25 cellular contexts compared by ENCODE assay signal in the genomic region with DNA sequence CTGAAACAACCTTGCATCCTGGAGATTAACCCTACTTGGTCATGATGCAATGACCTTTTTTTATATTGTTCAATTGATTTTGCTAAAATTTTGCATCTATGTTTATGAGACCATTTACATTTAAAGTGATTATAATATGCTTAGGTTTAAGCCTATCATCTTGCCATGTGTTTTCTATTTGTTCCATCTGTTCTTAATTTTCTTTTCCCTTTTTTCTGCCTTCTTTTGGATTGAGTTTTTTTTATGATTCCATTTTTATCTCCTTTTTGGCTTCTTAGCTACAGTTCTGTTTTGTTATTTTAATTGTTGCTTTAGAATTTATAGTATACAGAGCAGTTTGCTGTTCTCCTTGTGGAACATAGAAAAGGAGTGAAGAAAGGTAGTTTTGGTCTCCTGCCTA.
A peak's percentile ranks its signal among the peaks of the same experiment; 100 is the strongest.
DNase-seq lines count a peak whose midpoint lies in the region; ATAC-seq, FAIRE-seq and TF ChIP-seq lines count a peak whose summit lies in the region.
"Had no signal": no experiment of that assay in that cellular context is flagged by ENCODE, and none has a peak within 500 bp of the region (broad histone marks: within the 10 kb centered on the region; RNA-seq: fewer than 3 reads in every experiment).

No MANE protein-coding gene starts in this region.

- H2AFZ ChIP-seq in SK-N-SH (ENCODE audit: low read depth) (no peak overlapping the region), hepatocyte (no peak overlapping the region)

- H3K79me2 ChIP-seq in SK-N-SH (ENCODE audit: insufficient read depth), result no peaks in the 10 kb centered on the region
- no peaks in the 10 kb centered on the region for H3K79me2 ChIP-seq in hepatocyte

- H3K4me1 ChIP-seq in SK-N-SH (ENCODE audit: control insufficient read depth in 1 of 2, insufficient read depth in 2 of 2, low read depth in 1 of 2, low read length in 1 of 2) (peaks cover 0 to 21% of the 10 kb centered on the region in 2 experiments; a peak in 2 of 4 replicates), hepatocyte (ENCODE audit: insufficient read depth) (peaks cover 18% of the 10 kb centered on the region), stomach (no peaks in the 10 kb centered on the region), upper lobe of right lung (peaks cover 4% of the 10 kb centered on the region)
- H3K4me1 ChIP-seq: A549 had no signal

- H3K27ac ChIP-seq in SK-N-SH (ENCODE audit: low read depth in 2 of 2, low read length in 1 of 2) (peak overlapping the region in 1 of 2 experiments; percentile 86; a peak in 2 of 4 replicates), hepatocyte (peak overlapping the region; percentile 51), stomach (no peak overlapping the region), upper lobe of right lung (no peak overlapping the region)
- H3K27ac ChIP-seq: A549 had no signal

- TF ChIP-seq CTCF in SK-N-SH (IDR thresholded peaks at IDR 0.05), result no peak
- no peak for TF ChIP-seq CTCF in hepatocyte (IDR thresholded peaks at IDR 0.05; ENCODE audit: poor library complexity)
- no peak for TF ChIP-seq CTCF in stomach (IDR thresholded peaks at IDR 0.05)
- TF ChIP-seq CTCF in upper lobe of right lung (IDR thresholded peaks at IDR 0.05), result no peak
- TF ChIP-seq CTCF in D721Med (IDR thresholded peaks at IDR 0.05; ENCODE audit: insufficient read depth, missing control alignments), result no peak

- TF ChIP-seq EP300 in SK-N-SH (IDR thresholded peaks at IDR 0.05; ENCODE audit: borderline replicate concordance in 1 of 2, low read depth in 1 of 2, low read length in 1 of 2) (no peak), stomach (IDR thresholded peaks at IDR 0.05) (no peak)

- intact Hi-C loops in stomach (cut with DNase I; ENCODE audit: low total_unique reads), result no loop called here
- intact Hi-C loops in upper lobe of right lung (cut with DNase I), result no loop called here

- TF ChIP-seq RAD21 in SK-N-SH (IDR thresholded peaks at IDR 0.05; ENCODE audit: low read length), result no peak

- H4K20me1 ChIP-seq in SK-N-SH (ENCODE audit: insufficient read depth) (no peaks in the 10 kb centered on the region), hepatocyte (ENCODE audit: insufficient read depth, poor library complexity, severe bottlenecking) (no peaks in the 10 kb centered on the region)

- FAIRE-seq in endometrium (lab: Jason Lieb, UNC) (peak; percentile 98), D721Med (lab: Jason Lieb, UNC) (no peak)
- FAIRE-seq: A549, GM12892, GM19239, H1 had no signal

- POLR2A ChIA-PET in SK-N-SH (lab: Yijun Ruan, JAX), result no interaction called here

- no peak for ATAC-seq in upper lobe of right lung
- ATAC-seq: A549 had no signal

- H3K36me3 ChIP-seq in SK-N-SH (replicated peaks in 1 of 2; ENCODE audit: control insufficient read depth in 1 of 2, insufficient read depth in 2 of 2, low read length in 1 of 2), result no peaks in the 10 kb centered on the region
- no peaks in the 10 kb centered on the region for H3K36me3 ChIP-seq in hepatocyte (replicated peaks; ENCODE audit: insufficient read depth, low read depth)
- no peaks in the 10 kb centered on the region for H3K36me3 ChIP-seq in stomach
- H3K36me3 ChIP-seq in upper lobe of right lung, result no peaks in the 10 kb centered on the region

- H3K4me2 ChIP-seq in SK-N-SH, result no peak overlapping the region
- no peak overlapping the region for H3K4me2 ChIP-seq in hepatocyte
- H3K4me2 ChIP-seq: A549 had no signal

- H3K9me3 ChIP-seq in SK-N-SH (peaks cover 4% of the 10 kb centered on the region; the same call in 1 of the 2 replicates), hepatocyte (ENCODE audit: low read depth) (peaks cover 3% of the 10 kb centered on the region), stomach (peaks cover 0 to 5% (median 0%) of the 10 kb centered on the region in 4 donors), upper lobe of right lung (no peaks in the 10 kb centered on the region)
- H3K9me3 ChIP-seq: A549 had no signal

- H3K27me3 ChIP-seq in SK-N-SH (ENCODE audit: insufficient read depth), result no peaks in the 10 kb centered on the region
- H3K27me3 ChIP-seq in hepatocyte, result no peaks in the 10 kb centered on the region
- no peaks in the 10 kb centered on the region for H3K27me3 ChIP-seq in stomach
- H3K27me3 ChIP-seq in upper lobe of right lung, result no peaks in the 10 kb centered on the region

- H3K9me2 ChIP-seq in SK-N-SH (no peaks in the 10 kb centered on the region; the same call in 1 of the 2 replicates), hepatocyte (replicated peaks; ENCODE audit: insufficient read depth) (no peaks in the 10 kb centered on the region)

- CTCF ChIA-PET in SK-N-SH (lab: Yijun Ruan, JAX), result interaction anchor here (1.0 to 1.6 kb wide), 3 partner anchors 11 to 985 kb away, joined by 3 to 5 read pairs (median 3); no protein-coding TSS in a partner anchor

- no peak overlapping the region for H3K9ac ChIP-seq in SK-N-SH

- no peaks in the 10 kb centered on the region for H3F3A ChIP-seq in SK-N-SH (replicated peaks; ENCODE audit: insufficient read depth)

- TF ChIP-seq POLR2A in stomach (IDR thresholded peaks at IDR 0.05), result no peak

- DNase-seq in SK-N-SH, result no peak
- no peak for DNase-seq in hepatocyte (ENCODE audit: low spot score)
- no peak for DNase-seq in stomach
- DNase-seq in upper lobe of right lung, result no peak
- no peak for DNase-seq in hippocampal formation (lab: John Stamatoyannopoulos, UW)
- no peak for DNase-seq in D721Med (ENCODE audit: insufficient read length, low spot score)
- DNase-seq: C1 segment of cervical spinal cord; CD4-positive, alpha-beta memory T cell; COR-L47; DMS 273 treated with DMSO at 0.1 percent for 48 hours; DMS79; EL; GF-D8; HCEC 1CT; NCI-H1092 treated with DMSO at 0.1 percent for 48 hours; NCI-H1436; NCI-H2029; NCI-H446; NCI-H524 treated with DMSO at 0.1 percent for 48 hours; NCI-H774 had no signal

- H3K4me3 ChIP-seq in SK-N-SH (ENCODE audit: low read depth in 2 of 2, low read length in 1 of 2) (no peak overlapping the region), hepatocyte (no peak overlapping the region), stomach (no peak overlapping the region), upper lobe of right lung (no peak overlapping the region)
- H3K4me3 ChIP-seq: A549 had no signal

TF ChIP-seq in SK-N-SH, 30 proteins besides CTCF, POLR2A, EP300 and RAD21:
- no peak for TF ChIP-seq POLR2AphosphoS5 (IDR thresholded peaks at IDR 0.05; ENCODE audit: low read depth, low read length)
- TF ChIP-seq, protein P1, sequence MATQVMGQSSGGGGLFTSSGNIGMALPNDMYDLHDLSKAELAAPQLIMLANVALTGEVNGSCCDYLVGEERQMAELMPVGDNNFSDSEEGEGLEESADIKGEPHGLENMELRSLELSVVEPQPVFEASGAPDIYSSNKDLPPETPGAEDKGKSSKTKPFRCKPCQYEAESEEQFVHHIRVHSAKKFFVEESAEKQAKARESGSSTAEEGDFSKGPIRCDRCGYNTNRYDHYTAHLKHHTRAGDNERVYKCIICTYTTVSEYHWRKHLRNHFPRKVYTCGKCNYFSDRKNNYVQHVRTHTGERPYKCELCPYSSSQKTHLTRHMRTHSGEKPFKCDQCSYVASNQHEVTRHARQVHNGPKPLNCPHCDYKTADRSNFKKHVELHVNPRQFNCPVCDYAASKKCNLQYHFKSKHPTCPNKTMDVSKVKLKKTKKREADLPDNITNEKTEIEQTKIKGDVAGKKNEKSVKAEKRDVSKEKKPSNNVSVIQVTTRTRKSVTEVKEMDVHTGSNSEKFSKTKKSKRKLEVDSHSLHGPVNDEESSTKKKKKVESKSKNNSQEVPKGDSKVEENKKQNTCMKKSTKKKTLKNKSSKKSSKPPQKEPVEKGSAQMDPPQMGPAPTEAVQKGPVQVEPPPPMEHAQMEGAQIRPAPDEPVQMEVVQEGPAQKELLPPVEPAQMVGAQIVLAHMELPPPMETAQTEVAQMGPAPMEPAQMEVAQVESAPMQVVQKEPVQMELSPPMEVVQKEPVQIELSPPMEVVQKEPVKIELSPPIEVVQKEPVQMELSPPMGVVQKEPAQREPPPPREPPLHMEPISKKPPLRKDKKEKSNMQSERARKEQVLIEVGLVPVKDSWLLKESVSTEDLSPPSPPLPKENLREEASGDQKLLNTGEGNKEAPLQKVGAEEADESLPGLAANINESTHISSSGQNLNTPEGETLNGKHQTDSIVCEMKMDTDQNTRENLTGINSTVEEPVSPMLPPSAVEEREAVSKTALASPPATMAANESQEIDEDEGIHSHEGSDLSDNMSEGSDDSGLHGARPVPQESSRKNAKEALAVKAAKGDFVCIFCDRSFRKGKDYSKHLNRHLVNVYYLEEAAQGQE (IDR thresholded peaks at IDR 0.05; ENCODE audit: low read depth, low read length), result no peak
- TF ChIP-seq TCF12 (IDR thresholded peaks at IDR 0.05), result peak; percentile 73
- TF ChIP-seq TEAD4 (IDR thresholded peaks at IDR 0.05; ENCODE audit: borderline replicate concordance, insufficient read depth), result no peak
